ENCODE assay signal across 24 cellular contexts in the genomic region with DNA sequence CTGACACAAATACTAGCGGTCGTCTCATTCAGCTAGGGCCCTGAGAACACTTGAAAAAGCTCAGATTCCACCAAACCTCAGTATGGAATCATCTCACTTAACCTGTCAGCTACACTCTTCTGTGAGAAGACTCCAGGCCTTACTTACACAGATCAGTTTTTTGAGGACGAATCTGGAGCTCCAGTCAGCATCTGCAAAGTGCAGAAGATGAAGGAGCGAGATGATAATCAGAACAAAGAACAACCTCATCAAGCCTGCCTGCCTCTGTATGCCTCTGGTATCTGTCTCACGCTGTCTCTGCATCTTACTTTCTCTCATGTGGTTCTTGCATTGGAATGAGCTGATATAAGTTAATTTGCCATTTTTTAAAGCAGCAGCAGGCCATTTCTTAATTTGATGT.
A peak's percentile ranks its signal among the peaks of the same experiment; 100 is the strongest.
DNase-seq lines count a peak whose midpoint lies in the region; ATAC-seq and TF ChIP-seq lines count a peak whose summit lies in the region.
"Had no signal": no experiment of that assay in that cellular context is flagged by ENCODE, and none has a peak within 500 bp of the region (broad histone marks: within the 10 kb centered on the region; RNA-seq: fewer than 3 reads in every experiment).

No MANE protein-coding gene starts in this region.

- H3K9me3 ChIP-seq in RWPE2 (ENCODE audit: severe bottlenecking) (no peaks in the 10 kb centered on the region), hepatocyte (ENCODE audit: low read depth) (no peaks in the 10 kb centered on the region), neural progenitor cell (ENCODE audit: low read depth) (no peaks in the 10 kb centered on the region)
- H3K9me3 ChIP-seq: BE2C had no signal

- H4K20me1 ChIP-seq in GM23338 (replicated peaks; ENCODE audit: insufficient read depth): no peaks in the 10 kb centered on the region
- H4K20me1 ChIP-seq in hepatocyte (ENCODE audit: insufficient read depth, poor library complexity, severe bottlenecking): no peaks in the 10 kb centered on the region
- H4K20me1 ChIP-seq in neural progenitor cell (ENCODE audit: low read depth): no peaks in the 10 kb centered on the region
- H4K20me1 ChIP-seq: BLaER1 had no signal

- no peaks in the 10 kb centered on the region for H3F3A ChIP-seq in GM23338 (replicated peaks; ENCODE audit: low read depth)
- no peaks in the 10 kb centered on the region for H3F3A ChIP-seq in neural progenitor cell (ENCODE audit: low read depth)

- ATAC-seq in GM23338: no peak
- no peak for ATAC-seq in RWPE2 (ENCODE audit: low read depth)
- ATAC-seq: GM12878 had no signal

- H3K36me3 Mint-ChIP-seq in GM23338 (ENCODE audit: low read depth): peaks cover 5% of the 10 kb centered on the region; the same call in 1 of the 3 replicates
- H3K36me3 Mint-ChIP-seq in neural progenitor cell: no peaks in the 10 kb centered on the region
- H3K36me3 Mint-ChIP-seq: CD14-positive monocyte; CD4-positive, alpha-beta memory T cell; CD4-positive, CD25-positive, alpha-beta regulatory T cell; CD8-positive, alpha-beta memory T cell had no signal

- H3K9me3 Mint-ChIP-seq in GM23338 (peaks cover 8% of the 10 kb centered on the region; the same call in 2 of the 3 replicates), neural progenitor cell (no peaks in the 10 kb centered on the region)

- H3K79me2 ChIP-seq in GM23338 (replicated peaks; ENCODE audit: insufficient read depth): no peaks in the 10 kb centered on the region
- no peaks in the 10 kb centered on the region for H3K79me2 ChIP-seq in hepatocyte
- H3K79me2 ChIP-seq in neural progenitor cell (ENCODE audit: low read depth): no peaks in the 10 kb centered on the region

- no peak overlapping the region for H3K9ac ChIP-seq in neural progenitor cell
- H3K9ac ChIP-seq: BLaER1 had no signal

- 70% methylated on average over 5 of the region's 5 CpGs for WGBS in hepatocyte (ENCODE audit: low lambda C conversion rate, missing lambda C conversion rate)

- H3K4me3 ChIP-seq in GM23338 (no peak overlapping the region), RWPE2 (ENCODE audit: severe bottlenecking) (no peak overlapping the region), hepatocyte (no peak overlapping the region), neural progenitor cell (no peak overlapping the region)
- H3K4me3 ChIP-seq: BLaER1, GM12878 had no signal

- H3K4me2 ChIP-seq in GM23338 (no peak overlapping the region), hepatocyte (no peak overlapping the region), neural progenitor cell (no peak overlapping the region)
- H3K4me2 ChIP-seq: BLaER1 had no signal

- peaks cover 2% of the 10 kb centered on the region for H3K27me3 Mint-ChIP-seq in GM23338 (ENCODE audit: insufficient read depth, low read depth, poor library complexity)
- H3K27me3 Mint-ChIP-seq in neural progenitor cell (ENCODE audit: insufficient read depth, low read depth): no peaks in the 10 kb centered on the region
- H3K27me3 Mint-ChIP-seq: CD4-positive, alpha-beta memory T cell; CD4-positive, CD25-positive, alpha-beta regulatory T cell; CD8-positive, alpha-beta memory T cell had no signal

- H3K9me2 ChIP-seq in GM23338 (ENCODE audit: insufficient read depth) (0 out of 2 replicates have a peak, but pooled peaks cover 4% of the 10 kb centered on the region), hepatocyte (replicated peaks; ENCODE audit: insufficient read depth) (no peaks in the 10 kb centered on the region)

- H3K4me1 Mint-ChIP-seq in GM23338 (peaks cover 1% of the 10 kb centered on the region; the same call in 2 of the 3 replicates), neural progenitor cell (no peaks in the 10 kb centered on the region)
- H3K4me1 Mint-ChIP-seq: CD14-positive monocyte; CD4-positive, alpha-beta memory T cell; CD4-positive, CD25-positive, alpha-beta regulatory T cell; CD8-positive, alpha-beta memory T cell had no signal

- DNase-seq in GM23338 (ENCODE audit: low spot score) (no peak), RWPE2 (ENCODE audit: low spot score) (no peak), hepatocyte (ENCODE audit: low spot score) (no peak), neural progenitor cell (ENCODE audit: low spot score) (no peak), iPS-NIHi7 (ENCODE audit: extremely low spot score) (no peak)
- DNase-seq in activated CD8-positive, alpha-beta memory T cell treated with anti-CD3 and anti-CD28 coated beads, Interleukin-2, amount 50 U/mL, for 4 hours: no peak
- DNase-seq in activated CD4-positive, CD25-positive, alpha-beta regulatory T cell treated with anti-CD3 and anti-CD28 coated beads, Interleukin-2, amount 50 U/mL, for 72 hours: no peak
- DNase-seq: 8988T; ACHN; BE2C; C1 segment of cervical spinal cord; CD4-positive, alpha-beta memory T cell; CD4-positive, CD25-positive, alpha-beta regulatory T cell; CD8-positive, alpha-beta memory T cell; COR-L47; DMS 273 treated with DMSO at 0.1 percent for 48 hours; DMS153; DMS79; DND-41; EL; GDM1 had no signal

- H3K27me3 ChIP-seq in GM23338 (ENCODE audit: insufficient read depth) (no peaks in the 10 kb centered on the region), RWPE2 (ENCODE audit: insufficient read depth, poor library complexity, severe bottlenecking) (no peaks in the 10 kb centered on the region), hepatocyte (no peaks in the 10 kb centered on the region), neural progenitor cell (no peaks in the 10 kb centered on the region)
- H3K27me3 ChIP-seq: BLaER1 had no signal

- no peak overlapping the region for H3K27ac ChIP-seq in GM23338 (ENCODE audit: low read depth)
- peak overlapping the region; percentile 95 for H3K27ac ChIP-seq in RWPE2 (ENCODE audit: poor library complexity, severe bottlenecking)
- H3K27ac ChIP-seq in hepatocyte: peak overlapping the region; percentile 15
- no peak overlapping the region for H3K27ac ChIP-seq in neural progenitor cell
- H3K27ac ChIP-seq: BLaER1 had no signal

- no peak overlapping the region for H3K4me3 Mint-ChIP-seq in GM23338
- H3K4me3 Mint-ChIP-seq in neural progenitor cell: no peak overlapping the region
- H3K4me3 Mint-ChIP-seq: CD14-positive monocyte; CD4-positive, alpha-beta memory T cell; CD4-positive, CD25-positive, alpha-beta regulatory T cell; CD8-positive, alpha-beta memory T cell had no signal

- TF ChIP-seq CTCF in GM23338 (conservative IDR thresholded peaks at IDR 0.05; ENCODE audit: low read depth in 2 of 2) (no peak), RWPE2 (IDR thresholded peaks at IDR 0.05; ENCODE audit: poor library complexity, severe bottlenecking) (no peak), hepatocyte (IDR thresholded peaks at IDR 0.05; ENCODE audit: poor library complexity) (no peak), neural progenitor cell (IDR thresholded peaks at IDR 0.05) (no peak)

- H3K36me3 ChIP-seq in GM23338 (ENCODE audit: insufficient read depth) (no peaks in the 10 kb centered on the region), RWPE2 (ENCODE audit: low read depth) (no peaks in the 10 kb centered on the region), hepatocyte (replicated peaks; ENCODE audit: insufficient read depth, low read depth) (no peaks in the 10 kb centered on the region), neural progenitor cell (no peaks in the 10 kb centered on the region)
- H3K36me3 ChIP-seq: BE2C, BLaER1 had no signal

- H2AFZ ChIP-seq in GM23338 (peak overlapping the region; percentile 66; the same call in 1 of the 2 replicates), hepatocyte (no peak overlapping the region), neural progenitor cell (replicated peaks) (peak overlapping the region; percentile 50)

- peaks cover 7% of the 10 kb centered on the region; the same call in 1 of the 2 replicates for H3K4me1 ChIP-seq in GM23338 (ENCODE audit: insufficient read depth)
- H3K4me1 ChIP-seq in RWPE2 (ENCODE audit: insufficient read depth, poor library complexity, severe bottlenecking): peaks cover 24% of the 10 kb centered on the region
- H3K4me1 ChIP-seq in hepatocyte (ENCODE audit: insufficient read depth): no peaks in the 10 kb centered on the region
- H3K4me1 ChIP-seq in neural progenitor cell: no peaks in the 10 kb centered on the region
- H3K4me1 ChIP-seq: BE2C, BLaER1 had no signal

- H3K27ac Mint-ChIP-seq in GM23338 (no peak overlapping the region), neural progenitor cell (no peak overlapping the region)
- H3K27ac Mint-ChIP-seq: CD14-positive monocyte; CD4-positive, alpha-beta memory T cell; CD4-positive, CD25-positive, alpha-beta regulatory T cell; CD8-positive, alpha-beta memory T cell had no signal

TF ChIP-seq in GM23338, 12 proteins besides CTCF, POLR2A, EP300 and RAD21 (continues in another document):
- TF ChIP-seq POLR2AphosphoS5 (IDR thresholded peaks at IDR 0.05; ENCODE audit: low read depth): no peak
- no peak for TF ChIP-seq NANOG (IDR thresholded peaks at IDR 0.05; ENCODE audit: borderline replicate concordance)
- no peak for TF ChIP-seq EZH2phosphoT487 (IDR thresholded peaks at IDR 0.05; ENCODE audit: unreplicated experiment)
- TF ChIP-seq JUNB (IDR thresholded peaks at IDR 0.05; ENCODE audit: unreplicated experiment): no peak
- TF ChIP-seq, protein P1, sequence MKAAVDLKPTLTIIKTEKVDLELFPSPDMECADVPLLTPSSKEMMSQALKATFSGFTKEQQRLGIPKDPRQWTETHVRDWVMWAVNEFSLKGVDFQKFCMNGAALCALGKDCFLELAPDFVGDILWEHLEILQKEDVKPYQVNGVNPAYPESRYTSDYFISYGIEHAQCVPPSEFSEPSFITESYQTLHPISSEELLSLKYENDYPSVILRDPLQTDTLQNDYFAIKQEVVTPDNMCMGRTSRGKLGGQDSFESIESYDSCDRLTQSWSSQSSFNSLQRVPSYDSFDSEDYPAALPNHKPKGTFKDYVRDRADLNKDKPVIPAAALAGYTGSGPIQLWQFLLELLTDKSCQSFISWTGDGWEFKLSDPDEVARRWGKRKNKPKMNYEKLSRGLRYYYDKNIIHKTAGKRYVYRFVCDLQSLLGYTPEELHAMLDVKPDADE (IDR thresholded peaks at IDR 0.05): no peak

Comparison
In these comparisons a context has a peak if more than half of its experiments do, and no peak if none do; other contexts are left out.
1. H3K27ac ChIP-seq: peak in RWPE2 (single experiment) and hepatocyte (single experiment); none in GM23338 (single experiment) and neural progenitor cell (single experiment).